In genomic region chr7:85014936-85015335, GRCh38 we compare ENCODE assay signal across 1 cellular context.
TF ChIP-seq lines count a peak whose summit lies in the region.

No MANE protein-coding gene starts in this region.

TF ChIP-seq in HepG2, 621 proteins besides CTCF, POLR2A, EP300 and RAD21 (continued from another document):
- TF ChIP-seq, protein P1, sequence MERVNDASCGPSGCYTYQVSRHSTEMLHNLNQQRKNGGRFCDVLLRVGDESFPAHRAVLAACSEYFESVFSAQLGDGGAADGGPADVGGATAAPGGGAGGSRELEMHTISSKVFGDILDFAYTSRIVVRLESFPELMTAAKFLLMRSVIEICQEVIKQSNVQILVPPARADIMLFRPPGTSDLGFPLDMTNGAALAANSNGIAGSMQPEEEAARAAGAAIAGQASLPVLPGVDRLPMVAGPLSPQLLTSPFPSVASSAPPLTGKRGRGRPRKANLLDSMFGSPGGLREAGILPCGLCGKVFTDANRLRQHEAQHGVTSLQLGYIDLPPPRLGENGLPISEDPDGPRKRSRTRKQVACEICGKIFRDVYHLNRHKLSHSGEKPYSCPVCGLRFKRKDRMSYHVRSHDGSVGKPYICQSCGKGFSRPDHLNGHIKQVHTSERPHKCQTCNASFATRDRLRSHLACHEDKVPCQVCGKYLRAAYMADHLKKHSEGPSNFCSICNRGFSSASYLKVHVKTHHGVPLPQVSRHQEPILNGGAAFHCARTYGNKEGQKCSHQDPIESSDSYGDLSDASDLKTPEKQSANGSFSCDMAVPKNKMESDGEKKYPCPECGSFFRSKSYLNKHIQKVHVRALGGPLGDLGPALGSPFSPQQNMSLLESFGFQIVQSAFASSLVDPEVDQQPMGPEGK (CRISPR knock-in tag; IDR thresholded peaks at IDR 0.05): no peak
- no peak for TF ChIP-seq PHF5A (CRISPR knock-in tag; IDR thresholded peaks at IDR 0.05; ENCODE audit: low read depth, unreplicated experiment)
